8 cellular contexts compared by ENCODE assay signal in genomic region chr14:102139248-102140026, GRCh38. TPM values are rescaled to one million over a fixed set of nuclear protein-coding genes. Genes with fewer than 3 reads are reported as not detected.
DNase-seq lines count a peak whose midpoint lies in the region; ATAC-seq and TF ChIP-seq lines count a peak whose summit lies in the region.

TSS of gene WDR20 (plus strand) at chr14:102139897. CDS start at chr14:102139924, 27 bp downstream.

- peaks cover 7 to 9% of the 10 kb centered on the region in 2 donors for H3K4me1 ChIP-seq in mucosa of rectum (ENCODE audit: control insufficient read depth in 2 of 2, insufficient read depth in 2 of 2, low read length in 2 of 2)

- no peaks in the 10 kb centered on the region for H3K9me3 ChIP-seq in mucosa of rectum (ENCODE audit: control insufficient read depth in 2 of 2, low read length in 2 of 2)

- no peak for TF ChIP-seq RAD21 in Ishikawa (IDR thresholded peaks at IDR 0.05; ENCODE audit: low read depth)

- no peak for TF ChIP-seq EP300 in Ishikawa (IDR thresholded peaks at IDR 0.05; ENCODE audit: borderline replicate concordance)

- peak within 1 kb of the TSS; percentile 85 to 86 for H3K27ac ChIP-seq in mucosa of rectum (ENCODE audit: low read depth in 2 of 2, low read length in 2 of 2)

- peak; percentile 93 for ATAC-seq in GM21576 (IDR thresholded peaks at IDR 0.05; ENCODE audit: unreplicated experiment)

- peak within 1 kb of the TSS; percentile 96 for H3K9ac ChIP-seq in mucosa of rectum (ENCODE audit: low read depth in 1 of 2, low read length in 2 of 2)

- DNase-seq in DMS53 (lab: John Stamatoyannopoulos, UW) (peak; percentile 98), OCI-M2 (lab: John Stamatoyannopoulos, UW; ENCODE audit: unreplicated experiment) (peak; percentile 86), activated T-cell treated with anti-CD3 and anti-CD28 coated beads for 4 hours (peak; percentile 99), epithelial cell of proximal tubule (ENCODE audit: low read depth) (no peak)
- DNase-seq in stimulated activated CD8-positive, alpha-beta memory T cell treated with anti-CD3 and anti-CD28 coated beads, Interleukin-4, amount 100 ng/mL, for 48 hours, result peak; percentile 100

- no peaks in the 10 kb centered on the region for H3K36me3 ChIP-seq in mucosa of rectum (ENCODE audit: control insufficient read depth in 2 of 2, insufficient read depth in 2 of 2, low read length in 2 of 2)

- no peak for TF ChIP-seq CTCF in epithelial cell of proximal tubule (conservative IDR thresholded peaks at IDR 0.05; ENCODE audit: low read depth, low read length)

- H3K4me3 ChIP-seq in epithelial cell of proximal tubule (ENCODE audit: low read depth, low read length) (peak within 1 kb of the TSS; percentile 76), mucosa of rectum (ENCODE audit: low read length in 2 of 2) (peak within 1 kb of the TSS; percentile 98 to 99)

- no peaks in the 10 kb centered on the region for H3K27me3 ChIP-seq in mucosa of rectum (ENCODE audit: control insufficient read depth in 2 of 2, insufficient read depth in 2 of 2, low read length in 2 of 2)

TF ChIP-seq in Ishikawa, 13 proteins besides CTCF, POLR2A, EP300 and RAD21:
- TF ChIP-seq TEAD4 (IDR thresholded peaks at IDR 0.05) (no peak), MAX (IDR thresholded peaks at IDR 0.05) (peak; percentile 67), YY1 (IDR thresholded peaks at IDR 0.05; ENCODE audit: low read depth) (peak; percentile 94), CEBPB (IDR thresholded peaks at IDR 0.05) (no peak), NFIC (IDR thresholded peaks at IDR 0.05) (no peak), TCF12 (IDR thresholded peaks at IDR 0.05; ENCODE audit: low read depth) (peak; percentile 42; the same call in 1 of the 2 replicates), TAF1 (IDR thresholded peaks at IDR 0.05; ENCODE audit: low read depth) (peak; percentile 91), USF1 (IDR thresholded peaks at IDR 0.05) (0 out of 2 replicates have a peak, but pooled peaks have one; percentile 33), REST (IDR thresholded peaks at IDR 0.05; ENCODE audit: low read depth) (peak; percentile 36; the same call in 1 of the 2 replicates), CREB1 (IDR thresholded peaks at IDR 0.05; ENCODE audit: low read depth) (no peak), FOXM1 (IDR thresholded peaks at IDR 0.05; ENCODE audit: borderline replicate concordance, low read depth) (no peak), ZBTB7A (IDR thresholded peaks at IDR 0.05; ENCODE audit: low read depth) (no peak; the same call in none of the 2 replicates), EGR1 (IDR thresholded peaks at IDR 0.05) (no peak)

RNA-seq across cellular contexts. Expression of gene WDR20, which starts in this region (rescaled TPM):
- total RNA-seq in epithelial cell of proximal tubule, result 12.4 and 13.8 TPM in 2 replicates
